ENCODE assay signal across 20 cellular contexts in the genomic region with DNA sequence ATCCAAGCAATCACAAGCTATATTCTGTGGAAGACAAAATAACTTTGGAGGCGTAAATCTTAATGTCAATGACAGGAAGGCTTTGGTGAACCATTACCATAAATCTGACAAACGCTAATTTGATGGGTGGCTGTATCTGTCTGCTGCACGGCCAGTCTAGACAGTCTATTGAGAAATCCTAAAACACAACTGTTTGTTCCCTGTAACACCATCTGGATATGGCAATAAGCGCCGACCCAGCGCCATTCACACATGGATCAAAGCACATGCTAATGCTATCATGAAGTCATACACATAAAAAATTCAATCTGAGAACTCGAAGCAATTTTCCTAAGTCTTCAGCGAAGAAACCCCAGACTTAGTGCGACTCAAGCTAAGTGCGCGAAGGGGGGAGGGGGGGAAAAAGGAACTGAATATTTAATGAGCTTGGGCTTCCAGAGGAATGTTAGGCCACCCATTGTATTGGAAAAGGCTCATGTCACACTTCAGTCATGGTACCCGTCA.
DNase-seq lines count a peak whose midpoint lies in the region; FAIRE-seq and TF ChIP-seq lines count a peak whose summit lies in the region.
"Had no signal": no experiment of that assay in that cellular context is flagged by ENCODE, and none has a peak within 500 bp of the region (broad histone marks: within the 10 kb centered on the region; RNA-seq: fewer than 3 reads in every experiment).

No MANE protein-coding gene starts in this region.

- DNase-seq in NOMO-1 (lab: John Stamatoyannopoulos, UW; ENCODE audit: unreplicated experiment in 2 of 2) (peak; percentile 33 to 65), NOMO-1 treated with dmso at 0.1 percent for 144 hours (lab: John Stamatoyannopoulos, UW; ENCODE audit: unreplicated experiment) (no peak), astrocyte (ENCODE audit: low read depth) (no peak), islet precursor cell (peak; percentile 64), putamen (ENCODE audit: low spot score) (no peak), H7 (no peak), NCI-H2029 (lab: John Stamatoyannopoulos, UW) (no peak)
- no peak for DNase-seq in activated T-cell treated with anti-CD3 and anti-CD28 coated beads, Interleukin-2, amount 50 U/mL, for 1 hour
- DNase-seq: activated CD8-positive, alpha-beta T cell treated with anti-CD3 and anti-CD28 coated beads for 36 hours; activated naive CD4-positive, alpha-beta T cell treated with anti-CD3 and anti-CD28 coated beads, Interleukin-2, amount 10 ng/mL, durations not matched to agents 7 days and 5 days; activated T-cell treated with anti-CD3 and anti-CD28 coated beads, Interleukin-2, amount 50 U/mL, for 24 hours; aorta; heart right ventricle; mammary epithelial cell; NCI-H1092; NCI-H526 treated with DMSO at 0.1 percent for 48 hours; upper lobe of left lung had no signal

- H3K4me1 ChIP-seq in astrocyte (ENCODE audit: insufficient read depth, low read length) = peaks cover 3% of the 10 kb centered on the region
- H3K4me1 ChIP-seq: upper lobe of left lung had no signal

- H3K36me3 ChIP-seq in astrocyte (ENCODE audit: insufficient read depth, low read length) = no peaks in the 10 kb centered on the region
- no peaks in the 10 kb centered on the region for H3K36me3 ChIP-seq in H7 (replicated peaks; ENCODE audit: control insufficient read depth, insufficient read depth, low read length)
- H3K36me3 ChIP-seq: BLaER1, heart right ventricle, upper lobe of left lung had no signal

- H3K9me3 Mint-ChIP-seq in astrocyte (ENCODE audit: unreplicated experiment) = no peaks in the 10 kb centered on the region
- H3K9me3 Mint-ChIP-seq: activated CD8-positive, alpha-beta T cell treated with anti-CD3 and anti-CD28 coated beads for 36 hours; activated naive CD4-positive, alpha-beta T cell treated with anti-CD3 and anti-CD28 coated beads, Interleukin-2, amount 10 ng/mL, durations not matched to agents 7 days and 5 days; activated T-cell treated with anti-CD3 and anti-CD28 coated beads, Interleukin-2, amount 50 U/mL, for 24 hours; stimulated activated naive CD8-positive, alpha-beta T cell treated with anti-CD3 and anti-CD28 coated beads, Interleukin-15, Interleukin-2, amounts not matched to agents 100 ng/mL and 50 ng/mL, for 24 hours had no signal

- no peak for TF ChIP-seq CTCF in astrocyte (IDR thresholded peaks at IDR 0.05; ENCODE audit: insufficient read depth, low read depth, low read length)

- no peaks in the 10 kb centered on the region for H3K9me3 ChIP-seq in astrocyte (ENCODE audit: insufficient read depth, low read depth, low read length)
- H3K9me3 ChIP-seq: BLaER1, heart right ventricle, upper lobe of left lung had no signal

- H3K27me3 ChIP-seq in astrocyte (ENCODE audit: insufficient read depth, low read length) = no peaks in the 10 kb centered on the region
- H3K27me3 ChIP-seq in H7 (ENCODE audit: control insufficient read depth, insufficient read depth, low read length) = no peaks in the 10 kb centered on the region
- H3K27me3 ChIP-seq: BLaER1, heart right ventricle, upper lobe of left lung had no signal

- H3K79me2 ChIP-seq in astrocyte (ENCODE audit: insufficient read depth, low read length) = peaks cover 3% of the 10 kb centered on the region

- no peak overlapping the region for H3K4me3 Mint-ChIP-seq in astrocyte (ENCODE audit: unreplicated experiment)
- H3K4me3 Mint-ChIP-seq: activated CD8-positive, alpha-beta T cell treated with anti-CD3 and anti-CD28 coated beads for 36 hours; activated naive CD4-positive, alpha-beta T cell treated with anti-CD3 and anti-CD28 coated beads, Interleukin-2, amount 10 ng/mL, durations not matched to agents 7 days and 5 days; activated T-cell treated with anti-CD3 and anti-CD28 coated beads, Interleukin-2, amount 50 U/mL, for 24 hours; stimulated activated naive CD8-positive, alpha-beta T cell treated with anti-CD3 and anti-CD28 coated beads, Interleukin-15, Interleukin-2, amounts not matched to agents 100 ng/mL and 50 ng/mL, for 24 hours had no signal

- H3K9ac ChIP-seq in astrocyte (ENCODE audit: low read length) = no peak overlapping the region
- H3K9ac ChIP-seq: BLaER1 had no signal

- FAIRE-seq in astrocyte (lab: Jason Lieb, UNC) = no peak
- FAIRE-seq: GM12891 had no signal

- peak overlapping the region; percentile 30 for H3K27ac Mint-ChIP-seq in astrocyte (ENCODE audit: unreplicated experiment)
- H3K27ac Mint-ChIP-seq: activated CD8-positive, alpha-beta T cell treated with anti-CD3 and anti-CD28 coated beads for 36 hours; activated naive CD4-positive, alpha-beta T cell treated with anti-CD3 and anti-CD28 coated beads, Interleukin-2, amount 10 ng/mL, durations not matched to agents 7 days and 5 days; activated T-cell treated with anti-CD3 and anti-CD28 coated beads, Interleukin-2, amount 50 U/mL, for 24 hours; stimulated activated naive CD8-positive, alpha-beta T cell treated with anti-CD3 and anti-CD28 coated beads, Interleukin-15, Interleukin-2, amounts not matched to agents 100 ng/mL and 50 ng/mL, for 24 hours had no signal

- H2AFZ ChIP-seq in astrocyte (ENCODE audit: low read depth, low read length) = no peak overlapping the region

- no peaks in the 10 kb centered on the region for H4K20me1 ChIP-seq in astrocyte (ENCODE audit: insufficient read depth, low read length)

- no peak overlapping the region for H3K27ac ChIP-seq in astrocyte (ENCODE audit: low read depth, low read length)
- H3K27ac ChIP-seq: BLaER1, heart right ventricle, upper lobe of left lung had no signal

- H3K36me3 Mint-ChIP-seq in astrocyte (ENCODE audit: low read depth, unreplicated experiment) = no peaks in the 10 kb centered on the region
- H3K36me3 Mint-ChIP-seq: activated naive CD4-positive, alpha-beta T cell treated with anti-CD3 and anti-CD28 coated beads, Interleukin-2, amount 10 ng/mL, durations not matched to agents 7 days and 5 days had no signal

- H3K4me2 ChIP-seq in astrocyte (ENCODE audit: low read length) = no peak overlapping the region
- H3K4me2 ChIP-seq: BLaER1 had no signal

- no peak overlapping the region for H3K4me3 ChIP-seq in astrocyte (ENCODE audit: insufficient read depth, low read depth, low read length)
- H3K4me3 ChIP-seq in H7 (ENCODE audit: insufficient read depth, low read depth, low read length) = no peak overlapping the region
- H3K4me3 ChIP-seq: BLaER1, heart right ventricle, upper lobe of left lung had no signal

- peaks cover 38% of the 10 kb centered on the region for H3K4me1 Mint-ChIP-seq in astrocyte (ENCODE audit: low read depth, unreplicated experiment)
- H3K4me1 Mint-ChIP-seq: activated naive CD4-positive, alpha-beta T cell treated with anti-CD3 and anti-CD28 coated beads, Interleukin-2, amount 10 ng/mL, durations not matched to agents 7 days and 5 days had no signal

- no peaks in the 10 kb centered on the region for H3K27me3 Mint-ChIP-seq in astrocyte (ENCODE audit: low read depth, unreplicated experiment)
- H3K27me3 Mint-ChIP-seq: activated CD8-positive, alpha-beta T cell treated with anti-CD3 and anti-CD28 coated beads for 36 hours; activated naive CD4-positive, alpha-beta T cell treated with anti-CD3 and anti-CD28 coated beads, Interleukin-2, amount 10 ng/mL, durations not matched to agents 7 days and 5 days; activated T-cell treated with anti-CD3 and anti-CD28 coated beads, Interleukin-2, amount 50 U/mL, for 24 hours; stimulated activated naive CD8-positive, alpha-beta T cell treated with anti-CD3 and anti-CD28 coated beads, Interleukin-15, Interleukin-2, amounts not matched to agents 100 ng/mL and 50 ng/mL, for 24 hours had no signal

Comparison
In these comparisons a context has a peak if more than half of its experiments do, and no peak if none do; other contexts are left out.
1. DNase-seq: peak in NOMO-1 (2 of 2) and islet precursor cell (single experiment); none in NOMO-1 treated with dmso at 0.1 percent for 144 hours (single experiment), astrocyte (single experiment), putamen (single experiment), activated T-cell treated with anti-CD3 and anti-CD28 coated beads, Interleukin-2, amount 50 U/mL, for 1 hour (single experiment), H7 (single experiment) and NCI-H2029 (single experiment).